ENCODE assay signal across 11 cellular contexts in genomic region chr15:72196409-72197044, GRCh38. TPM values are rescaled to one million over a fixed set of nuclear protein-coding genes. Genes with fewer than 3 reads are reported as not detected.
DNase-seq lines count a peak whose midpoint lies in the region; ATAC-seq and TF ChIP-seq lines count a peak whose summit lies in the region.
"Had no signal": no experiment of that assay in that cellular context is flagged by ENCODE, and none has a peak within 500 bp of the region (broad histone marks: within the 10 kb centered on the region; RNA-seq: fewer than 3 reads in every experiment).

No MANE protein-coding gene starts in this region.

- no peak for ATAC-seq in IMR-90 (ENCODE audit: low read depth)

- H3K27me3 ChIP-seq in IMR-90 (ENCODE audit: control insufficient read depth, insufficient read depth, low read length) (no peaks in the 10 kb centered on the region), neural progenitor cell (peaks cover 74% of the 10 kb centered on the region)

- H3K79me2 ChIP-seq in neural progenitor cell (ENCODE audit: low read depth), result no peaks in the 10 kb centered on the region

- no peak overlapping the region for H2AK9ac ChIP-seq in IMR-90 (replicated peaks; ENCODE audit: low read depth, low read length, poor library complexity)

- H3K9me3 ChIP-seq in IMR-90 (ENCODE audit: control insufficient read depth, insufficient read depth, low read length) (no peaks in the 10 kb centered on the region), neural progenitor cell (ENCODE audit: low read depth) (no peaks in the 10 kb centered on the region)
- H3K9me3 ChIP-seq: pancreas had no signal

- no peak overlapping the region for H2BK15ac ChIP-seq in IMR-90 (ENCODE audit: low read depth, low read length)

- H3K79me1 ChIP-seq in IMR-90 (ENCODE audit: low read depth in 1 of 2, low read length in 2 of 2), result peaks cover 4 to 18% of the 10 kb centered on the region in 2 experiments; a peak in 3 of 4 replicates

- H4K8ac ChIP-seq in IMR-90 (ENCODE audit: low read depth in 2 of 2, low read length in 2 of 2), result no peak overlapping the region

- H3K27ac Mint-ChIP-seq in neural progenitor cell, result no peak overlapping the region
- no peak overlapping the region for H3K27ac Mint-ChIP-seq in T-helper 2 cell treated with Interferon-gamma antibody and Interleukin-4, amounts not matched to agents 5 μg/mL and 100 μg/mL, for 36 hours
- H3K27ac Mint-ChIP-seq: CD8-positive, alpha-beta T cell had no signal

- H3K4me2 ChIP-seq in IMR-90 (ENCODE audit: low read depth, low read length) (no peak overlapping the region), neural progenitor cell (peak overlapping the region; percentile 87)

- DNase-seq in ELR (ENCODE audit: low read depth) (peak; percentile 44), IMR-90 (no peak), epithelial cell of proximal tubule (ENCODE audit: low read depth) (no peak), neural progenitor cell (ENCODE audit: low spot score) (no peak), cerebellar cortex (ENCODE audit: low spot score) (no peak), T1000 (lab: John Stamatoyannopoulos, UW) (no peak)
- DNase-seq in T-helper 2 cell treated with Interferon-gamma antibody and Interleukin-4, amounts not matched to agents 5 μg/mL and 100 μg/mL, for 36 hours (ENCODE audit: low spot score), result no peak
- no peak for DNase-seq in stimulated activated CD4-positive, alpha-beta T cell treated with anti-CD3 and anti-CD28 coated beads, Interleukin-1b, Interleukin-23, amount 100 ng/mL, for 48 hours
- DNase-seq: CD8-positive, alpha-beta T cell; NCI-H1436 treated with DMSO at 0.1 percent for 48 hours had no signal

- TF ChIP-seq CTCF in IMR-90 (conservative IDR thresholded peaks at IDR 0.05; ENCODE audit: low read depth, low read length) (no peak), epithelial cell of proximal tubule (conservative IDR thresholded peaks at IDR 0.05; ENCODE audit: low read depth, low read length) (no peak), neural progenitor cell (IDR thresholded peaks at IDR 0.05) (no peak)

- intact Hi-C loops in IMR-90 (cut with micrococcal nuclease), result loop anchor here (5.0 kb wide), 1 partner anchor 76 kb away; the partner anchor contains the start of gene PARP6

- no peak overlapping the region for H4K91ac ChIP-seq in IMR-90 (ENCODE audit: insufficient read depth, low read depth, low read length)

- H3K4me1 ChIP-seq in IMR-90 (ENCODE audit: control insufficient read depth, insufficient read depth, low read length) (no peaks in the 10 kb centered on the region), neural progenitor cell (peaks cover 8% of the 10 kb centered on the region)
- H3K4me1 ChIP-seq: pancreas had no signal

- no peak overlapping the region for H2BK120ac ChIP-seq in IMR-90 (ENCODE audit: low read depth, low read length)

- H2BK20ac ChIP-seq in IMR-90 (ENCODE audit: low read depth, low read length), result no peak overlapping the region

- H3K9ac ChIP-seq in IMR-90 (ENCODE audit: low read depth, low read length) (no peak overlapping the region), neural progenitor cell (no peak overlapping the region)

- CTCF ChIA-PET in IMR-90 (lab: Yijun Ruan, JAX), result interaction anchor here (1.0 kb wide), 1 partner anchor 30 kb away, joined by 3 read pairs; no protein-coding TSS in a partner anchor

- H3K56ac ChIP-seq in IMR-90 (ENCODE audit: extremely low read depth, insufficient read depth, low read length), result no peak overlapping the region

- H3K4me3 ChIP-seq in IMR-90 (ENCODE audit: insufficient read depth, low read depth, low read length) (no peak overlapping the region), epithelial cell of proximal tubule (ENCODE audit: low read depth, low read length) (peak overlapping the region; percentile 38), neural progenitor cell (peak overlapping the region; percentile 55)

- H3K27me3 Mint-ChIP-seq in neural progenitor cell (ENCODE audit: insufficient read depth, low read depth), result peaks cover 20% of the 10 kb centered on the region
- H3K27me3 Mint-ChIP-seq in T-helper 2 cell treated with Interferon-gamma antibody and Interleukin-4, amounts not matched to agents 5 μg/mL and 100 μg/mL, for 36 hours (ENCODE audit: low read depth), result peaks cover 26% of the 10 kb centered on the region

- H2AK5ac ChIP-seq in IMR-90 (ENCODE audit: low read depth, low read length), result no peak overlapping the region

- no peak for TF ChIP-seq RAD21 in IMR-90 (IDR thresholded peaks at IDR 0.05; ENCODE audit: low read length)

- H3K18ac ChIP-seq in IMR-90 (ENCODE audit: low read depth, low read length), result no peak overlapping the region

- 40% methylated on average over 4 of the region's 13 CpGs; no CpG with 5 or more reads in 1 of the 2 experiments for WGBS in IMR-90 (ENCODE audit: extremely low coverage in 2 of 2, insufficient read length in 1 of 2), 2 experiments

- peak overlapping the region; percentile 47 for H2AFZ ChIP-seq in IMR-90 (replicated peaks; ENCODE audit: low read length, poor library complexity)
- peak overlapping the region; percentile 84 for H2AFZ ChIP-seq in neural progenitor cell (replicated peaks)

- TF ChIP-seq POLR2A in IMR-90 (IDR thresholded peaks at IDR 0.05; ENCODE audit: low read depth, low read length), result no peak

- peaks cover 35% of the 10 kb centered on the region for H3K36me3 ChIP-seq in IMR-90 (ENCODE audit: control insufficient read depth, insufficient read depth, low read length)
- H3K36me3 ChIP-seq in neural progenitor cell, result no peaks in the 10 kb centered on the region

- dilution Hi-C loops in IMR-90 (cut with HindIII; ENCODE audit: low sequenced_read_pairs, unreplicated experiment), result no loop called here

- H3K27ac ChIP-seq in IMR-90 (ENCODE audit: insufficient read depth, low read length), result no peak overlapping the region
- no peak overlapping the region for H3K27ac ChIP-seq in neural progenitor cell
- H3K27ac ChIP-seq: pancreas had no signal

- in situ Hi-C loops in IMR-90 (cut with MboI; ENCODE audit: low sequenced_read_pairs), result no loop called here

- H3K9me3 Mint-ChIP-seq in neural progenitor cell, result no peaks in the 10 kb centered on the region
- H3K9me3 Mint-ChIP-seq in T-helper 2 cell treated with Interferon-gamma antibody and Interleukin-4, amounts not matched to agents 5 μg/mL and 100 μg/mL, for 36 hours, result no peaks in the 10 kb centered on the region
- H3K9me3 Mint-ChIP-seq: CD8-positive, alpha-beta T cell had no signal

- no peak overlapping the region for H3K14ac ChIP-seq in IMR-90 (replicated peaks; ENCODE audit: low read depth, low read length)

- POLR2A ChIA-PET in IMR-90 (lab: Charles Lee; ENCODE audit: unreplicated experiment), result no interaction called here

- no peak overlapping the region; the same call in 1 of the 2 replicates for H3K23ac ChIP-seq in IMR-90 (ENCODE audit: low read depth, low read length)

- H3K4me3 Mint-ChIP-seq in neural progenitor cell, result peak overlapping the region; percentile 66
- H3K4me3 Mint-ChIP-seq in T-helper 2 cell treated with Interferon-gamma antibody and Interleukin-4, amounts not matched to agents 5 μg/mL and 100 μg/mL, for 36 hours, result no peak overlapping the region

- peaks cover 20% of the 10 kb centered on the region for H3K36me3 Mint-ChIP-seq in neural progenitor cell
- H3K36me3 Mint-ChIP-seq in T-helper 2 cell treated with Interferon-gamma antibody and Interleukin-4, amounts not matched to agents 5 μg/mL and 100 μg/mL, for 36 hours (ENCODE audit: low read depth), result peaks cover 37% of the 10 kb centered on the region

- peaks cover 8% of the 10 kb centered on the region for H3K4me1 Mint-ChIP-seq in neural progenitor cell
- H3K4me1 Mint-ChIP-seq in T-helper 2 cell treated with Interferon-gamma antibody and Interleukin-4, amounts not matched to agents 5 μg/mL and 100 μg/mL, for 36 hours (ENCODE audit: low read depth), result peaks cover 6% of the 10 kb centered on the region

- no peak overlapping the region for H4K5ac ChIP-seq in IMR-90 (ENCODE audit: low read depth, low read length)

- H4K20me1 ChIP-seq in IMR-90 (ENCODE audit: insufficient read depth, low read length), result peaks cover 44% of the 10 kb centered on the region
- peaks cover 54% of the 10 kb centered on the region for H4K20me1 ChIP-seq in neural progenitor cell (ENCODE audit: low read depth)

- no peak overlapping the region for H3K4ac ChIP-seq in IMR-90 (ENCODE audit: low read depth, low read length)

- H3F3A ChIP-seq in neural progenitor cell (ENCODE audit: low read depth), result peaks cover 50% of the 10 kb centered on the region

- no peaks in the 10 kb centered on the region for H3K9me1 ChIP-seq in IMR-90 (ENCODE audit: insufficient read depth, low read length)

- BruUV-seq in IMR-90 (replicated peaks; lab: Mats Ljungman, UMichigan), result no TSS peak

- no peak overlapping the region for H2BK5ac ChIP-seq in IMR-90 (ENCODE audit: low read depth, low read length, poor library complexity, severe bottlenecking)

TF ChIP-seq in IMR-90, 13 proteins besides CTCF, POLR2A, EP300 and RAD21 (continues in another document):
- no peak for TF ChIP-seq FOS (IDR thresholded peaks at IDR 0.05; ENCODE audit: low read depth, low read length)
- TF ChIP-seq MAFK (IDR thresholded peaks at IDR 0.05; ENCODE audit: low read depth, low read length), result no peak
- TF ChIP-seq SMC3 (IDR thresholded peaks at IDR 0.05; ENCODE audit: low read depth, low read length), result no peak
- TF ChIP-seq RFX5 (IDR thresholded peaks at IDR 0.05; ENCODE audit: low read depth, low read length), result no peak
- no peak for TF ChIP-seq CHD1 (IDR thresholded peaks at IDR 0.05; ENCODE audit: low read depth, low read length)
- TF ChIP-seq MXI1 (IDR thresholded peaks at IDR 0.05; ENCODE audit: borderline replicate concordance, low read depth, low read length), result no peak
- no peak for TF ChIP-seq BHLHE40 (IDR thresholded peaks at IDR 0.05; ENCODE audit: low read depth, low read length)

RNA-seq across cellular contexts. Expression of gene GRAMD2A, which starts 1.1 kb away (rescaled TPM):
- total RNA-seq in IMR-90 (2012; rRNA removed) (under 0.01 and 0.18 TPM in 2 replicates), epithelial cell of proximal tubule (1.8 and 5.0 TPM in 2 replicates), neural progenitor cell (ENCODE audit: low replicate concordance) (0.40 and 0.43 TPM in 2 replicates)
- 0.14 TPM in 1 of 2 replicates, not detected in the other for polyA plus RNA-seq in IMR-90 (2012; rRNA removed)
- polyA plus RNA-seq in IMR-90 (2012; cell fraction: cytosol; rRNA removed), result 0.02 TPM in 1 of 2 replicates, not detected in the other
- 0.07 and 0.16 TPM in 2 replicates for polyA plus RNA-seq in IMR-90 (2012; cell fraction: nucleus; rRNA removed; ENCODE audit: low replicate concordance)
- total RNA-seq: CD8-positive, alpha-beta T cell had no signal

RNA-seq across cellular contexts. Expression of gene PKM, which starts 34.5 kb away (rescaled TPM):
- total RNA-seq in IMR-90 (2012; rRNA removed) (2,738 and 3,859 TPM in 2 replicates), epithelial cell of proximal tubule (1,902 and 2,237 TPM in 2 replicates), neural progenitor cell (ENCODE audit: low replicate concordance) (1,033 and 1,163 TPM in 2 replicates)
- polyA plus RNA-seq in IMR-90 (2012; rRNA removed), result 2,084 and 2,219 TPM in 2 replicates
- 1,530 and 1,727 TPM in 2 replicates for polyA plus RNA-seq in IMR-90 (2012; cell fraction: cytosol; rRNA removed)
- 1,603 and 1,631 TPM in 2 replicates for polyA plus RNA-seq in IMR-90 (2012; cell fraction: nucleus; rRNA removed; ENCODE audit: low replicate concordance)
